Comparison of ENCODE assay signal across 8 cellular contexts in the genomic region with DNA sequence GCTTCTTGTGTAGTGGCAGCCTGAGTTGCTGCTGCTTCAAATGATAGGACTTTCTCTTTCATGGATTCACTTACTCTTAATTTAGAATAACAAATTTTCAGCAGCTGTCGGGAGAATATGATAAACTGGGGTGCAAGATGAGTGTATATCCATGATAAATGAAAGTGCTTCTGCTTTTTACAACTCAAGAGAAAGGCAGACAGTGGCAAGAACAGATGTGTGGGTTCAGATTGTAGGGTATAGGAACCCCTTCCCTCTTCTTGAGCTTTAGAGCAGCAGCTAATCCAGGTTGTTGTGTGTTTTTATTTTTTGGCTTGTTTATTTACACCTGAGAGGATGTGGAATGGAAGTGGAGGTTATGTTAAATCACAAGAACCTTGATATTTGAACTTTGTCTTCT. TPM values are rescaled to one million over a fixed set of nuclear protein-coding genes. Genes with fewer than 3 reads are reported as not detected.
A peak's percentile ranks its signal among the peaks of the same experiment; 100 is the strongest.
DNase-seq lines count a peak whose midpoint lies in the region; TF ChIP-seq lines count a peak whose summit lies in the region.

No MANE protein-coding gene starts in this region.

- TF ChIP-seq CTCF in AG04450 (IDR thresholded peaks at IDR 0.05; ENCODE audit: low read depth, low read length) (no peak), mammary epithelial cell (conservative IDR thresholded peaks at IDR 0.05 in 1 of 2, IDR thresholded peaks at IDR 0.05 in 1 of 2; ENCODE audit: extremely low read depth in 1 of 2, insufficient read depth in 1 of 2, low read depth in 1 of 2, low read length in 2 of 2) (no peak)

- H3K27me3 ChIP-seq in AG04450 (ENCODE audit: control insufficient read depth, insufficient read depth, low read length) (no peaks in the 10 kb centered on the region), mammary epithelial cell (ENCODE audit: insufficient read depth, low read length) (no peaks in the 10 kb centered on the region), mucosa of rectum (ENCODE audit: control insufficient read depth in 2 of 2, insufficient read depth in 2 of 2, low read length in 2 of 2) (no peaks in the 10 kb centered on the region)

- BruUV-seq in mammary epithelial cell (replicated peaks; lab: Mats Ljungman, UMichigan): no TSS peak

- H3K79me2 ChIP-seq in mammary epithelial cell (ENCODE audit: insufficient read depth, low read length): peaks cover 48% of the 10 kb centered on the region

- no peaks in the 10 kb centered on the region for H3K9me3 ChIP-seq in AG04450 (ENCODE audit: control insufficient read depth, insufficient read depth, low read length)
- H3K9me3 ChIP-seq in mammary epithelial cell (replicated peaks; ENCODE audit: insufficient read depth, low read length): no peaks in the 10 kb centered on the region
- no peaks in the 10 kb centered on the region for H3K9me3 ChIP-seq in mucosa of rectum (ENCODE audit: control insufficient read depth in 2 of 2, low read length in 2 of 2)

- H3K36me3 ChIP-seq in mammary epithelial cell (ENCODE audit: insufficient read depth, low read length) (no peaks in the 10 kb centered on the region), mucosa of rectum (ENCODE audit: control insufficient read depth in 2 of 2, insufficient read depth in 2 of 2, low read length in 2 of 2) (no peaks in the 10 kb centered on the region)

- H3K4me1 ChIP-seq in mammary epithelial cell (ENCODE audit: insufficient read depth, low read length) (peaks cover 9% of the 10 kb centered on the region), mucosa of rectum (ENCODE audit: control insufficient read depth in 2 of 2, insufficient read depth in 2 of 2, low read length in 2 of 2) (peaks cover 0 to 3% of the 10 kb centered on the region in 2 donors)

- POLR2A ChIA-PET in AG04450 (lab: Yijun Ruan, JAX): interaction anchor here (0.5 to 1.6 kb wide), 2 partner anchors 55 to 69 kb away, joined by 4 to 5 read pairs; no protein-coding TSS in a partner anchor

- dilution Hi-C loops in mammary epithelial cell (cut with HindIII; ENCODE audit: low sequenced_read_pairs): no loop called here

- in situ Hi-C loops in KBM-7 (cut with MboI; ENCODE audit: low pct_unique_long_range_greater_than_20kb, low sequenced_read_pairs): no loop called here
- in situ Hi-C loops in mammary epithelial cell (cut with MboI; ENCODE audit: low sequenced_read_pairs in 2 of 2): no loop called here

- 50% methylated on average over 1 of the region's 1 CpG for WGBS in mammary epithelial cell (ENCODE audit: low coverage, missing lambda C conversion rate)

- H3K4me3 ChIP-seq in AG04450 (ENCODE audit: low read depth, low read length) (peak overlapping the region; percentile 73), mammary epithelial cell (replicated peaks in 1 of 3; ENCODE audit: insufficient read depth in 1 of 3, low read depth in 2 of 3, low read length in 3 of 3) (peak overlapping the region; percentile 51 to 65 (median 64)), mucosa of rectum (ENCODE audit: low read length in 2 of 2) (peak overlapping the region; percentile 83 to 94)

- intact Hi-C loops in mammary epithelial cell (cut with micrococcal nuclease): loop anchor here (5.0 kb wide), 1 partner anchor 59 kb away; no protein-coding TSS in a partner anchor

- H3K27ac ChIP-seq in AG04450 (ENCODE audit: low read depth, low read length) (no peak overlapping the region), mammary epithelial cell (ENCODE audit: insufficient read depth, low read depth, low read length) (peak overlapping the region; percentile 78), mucosa of rectum (ENCODE audit: low read depth in 2 of 2, low read length in 2 of 2) (peak overlapping the region; percentile 11 to 83)

- peak overlapping the region; percentile 85 for H3K9ac ChIP-seq in mammary epithelial cell (ENCODE audit: insufficient read depth, low read length)
- peak overlapping the region in 1 of 2 donors; percentile 74 for H3K9ac ChIP-seq in mucosa of rectum (ENCODE audit: low read depth in 1 of 2, low read length in 2 of 2)

- no peaks in the 10 kb centered on the region for H4K20me1 ChIP-seq in mammary epithelial cell (ENCODE audit: insufficient read depth, low read length)

- H3K4me2 ChIP-seq in mammary epithelial cell (ENCODE audit: insufficient read depth, low read depth, low read length): peak overlapping the region; percentile 78

- H2AFZ ChIP-seq in mammary epithelial cell (ENCODE audit: low read depth, low read length): peak overlapping the region; percentile 8

- CTCF ChIA-PET in AG04450 (lab: Charles Lee) (interaction anchor here (2.0 kb wide), 1 partner anchor 174 kb away, joined by 8 read pairs; no protein-coding TSS in a partner anchor), mammary epithelial cell (lab: Charles Lee; ENCODE audit: low non-redundant PET) (interaction anchor here (0.6 kb wide), 2 partner anchors 57 to 175 kb away, joined by 3 to 4 read pairs; no protein-coding TSS in a partner anchor)

- DNase-seq in AG04450 (ENCODE audit: low read depth, low spot score) (no peak), KBM-7 (peak; percentile 54), mammary epithelial cell (no peak), HuH-7.5 (ENCODE audit: low spot score) (no peak), kidney glomerular epithelial cell (lab: John Stamatoyannopoulos, UW) (no peak), C1 segment of cervical spinal cord (lab: John Stamatoyannopoulos, UW) (no peak)
- no peak for DNase-seq in stimulated activated naive CD4-positive, alpha-beta T cell (lab: John Stamatoyannopoulos, UW)

RNA-seq across cellular contexts. Expression of a gene that starts 1.1 kb away (rescaled TPM):
- polyA plus RNA-seq in AG04450 (2011; rRNA removed) (186 and 276 TPM in 2 replicates), mammary epithelial cell (70.1 TPM)
- polyA minus RNA-seq in AG04450 (2011; rRNA and poly(A)+ RNA removed): 29.8 and 50.2 TPM in 2 replicates
- total RNA-seq in mammary epithelial cell: 100 to 1,000 TPM in 1 of 2 donors, 10 to 100 TPM in 1; 66.5 to 107 TPM
- 83.3 TPM for polyA minus RNA-seq in mammary epithelial cell

RNA-seq across cellular contexts. Expression of a gene that starts 1.3 kb away (rescaled TPM):
- 3.6 and 3.7 TPM in 2 replicates for polyA plus RNA-seq in AG04450 (2011; rRNA removed)
- 1.0 TPM in 1 of 2 replicates, not detected in the other for polyA minus RNA-seq in AG04450 (2011; rRNA and poly(A)+ RNA removed)
- total RNA-seq in mammary epithelial cell: 1 to 10 TPM; 1.2 to 2.7 TPM
- polyA plus RNA-seq in mammary epithelial cell: 3.7 TPM
- polyA minus RNA-seq in mammary epithelial cell: not detected
